Comparison of ENCODE assay signal across 9 cellular contexts in the genomic region with DNA sequence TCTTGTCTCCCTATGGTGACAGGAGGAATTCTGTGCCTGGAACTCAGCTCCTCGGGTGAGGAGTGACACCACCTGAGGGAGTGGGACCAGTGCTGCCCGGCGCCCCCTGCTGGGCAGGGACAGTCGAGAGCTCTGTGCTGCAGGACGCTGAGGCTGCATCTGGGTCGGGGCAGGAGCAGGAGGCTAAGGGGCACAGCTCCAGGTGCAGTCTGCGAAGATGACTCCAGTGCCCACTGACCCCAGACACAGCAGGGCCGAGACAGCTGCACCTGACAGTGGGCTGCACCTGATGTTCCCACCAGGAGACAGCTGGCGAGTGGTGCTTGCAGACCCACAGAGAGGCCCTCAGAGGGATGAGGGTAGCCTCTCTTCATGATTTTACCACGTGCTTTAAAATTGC.
DNase-seq lines count a peak whose midpoint lies in the region; ATAC-seq, FAIRE-seq and TF ChIP-seq lines count a peak whose summit lies in the region.
"Had no signal": no experiment of that assay in that cellular context is flagged by ENCODE, and none has a peak within 500 bp of the region (broad histone marks: within the 10 kb centered on the region; RNA-seq: fewer than 3 reads in every experiment).

No MANE protein-coding gene starts in this region.

- H3K4me1 ChIP-seq in SK-N-SH (ENCODE audit: control insufficient read depth in 1 of 2, insufficient read depth in 2 of 2, low read depth in 1 of 2, low read length in 1 of 2): no peaks in the 10 kb centered on the region
- no peaks in the 10 kb centered on the region for H3K4me1 ChIP-seq in ascending aorta
- H3K4me1 ChIP-seq in HepG2 (ENCODE audit: insufficient read depth, low read length): no peaks in the 10 kb centered on the region

- no peaks in the 10 kb centered on the region for H3K9me2 ChIP-seq in SK-N-SH

- no peak overlapping the region for H3K27ac ChIP-seq in SK-N-SH (ENCODE audit: low read depth in 2 of 2, low read length in 1 of 2)
- no peak overlapping the region for H3K27ac ChIP-seq in ascending aorta
- H3K27ac ChIP-seq in HepG2 (ENCODE audit: extremely low read length, insufficient read depth, low read length): no peak overlapping the region

- FAIRE-seq in HepG2 (lab: Jason Lieb, UNC): no peak
- FAIRE-seq: G401.6 had no signal

- BruUV-seq in HepG2 (replicated peaks; lab: Mats Ljungman, UMichigan): no TSS peak

- H4K20me1 ChIP-seq in SK-N-SH (ENCODE audit: insufficient read depth) (no peaks in the 10 kb centered on the region), HepG2 (ENCODE audit: insufficient read depth, low read length) (no peaks in the 10 kb centered on the region)

- no peak overlapping the region for H3K27ac Mint-ChIP-seq in stimulated activated effector memory CD8-positive, alpha-beta T cell treated with anti-CD3 and anti-CD28 coated beads, Interleukin-12 subunit alpha, Interleukin-12 subunit beta, amount 100 ng/mL, for 72 hours

- TF ChIP-seq EP300 in SK-N-SH (IDR thresholded peaks at IDR 0.05; ENCODE audit: borderline replicate concordance in 1 of 2, low read depth in 1 of 2, low read length in 1 of 2) (no peak), HepG2 (IDR thresholded peaks at IDR 0.05; ENCODE audit: low read depth in 2 of 2, low read length in 2 of 2) (no peak), HepG2 (CRISPR knock-in tag; IDR thresholded peaks at IDR 0.05; ENCODE audit: borderline replicate concordance) (no peak)

- H3K4me1 Mint-ChIP-seq in stimulated activated effector memory CD8-positive, alpha-beta T cell treated with anti-CD3 and anti-CD28 coated beads, Interleukin-12 subunit alpha, Interleukin-12 subunit beta, amount 100 ng/mL, for 72 hours: no peaks in the 10 kb centered on the region

- intact Hi-C loops in ascending aorta (cut with DNase I) (loop anchor here (1.0 kb wide), 1 partner anchor 202 kb away; no protein-coding TSS in a partner anchor), HepG2 (cut with micrococcal nuclease; ENCODE audit: unreplicated experiment) (no loop called here)

- ATAC-seq in SK-N-SH treated with all-trans-retinoic acid at 6 μM for 48 hours (no peak), HepG2 (peak; percentile 97), HG03175 (IDR thresholded peaks at IDR 0.05; ENCODE audit: unreplicated experiment) (no peak), GM18511 (IDR thresholded peaks at IDR 0.05; ENCODE audit: unreplicated experiment) (no peak)
- peak; percentile 68 for ATAC-seq in stimulated activated effector memory CD8-positive, alpha-beta T cell treated with anti-CD3 and anti-CD28 coated beads, Interleukin-12 subunit alpha, Interleukin-12 subunit beta, amount 100 ng/mL, for 72 hours

- H3K36me3 ChIP-seq in SK-N-SH (replicated peaks in 1 of 2; ENCODE audit: control insufficient read depth in 1 of 2, insufficient read depth in 2 of 2, low read length in 1 of 2) (no peaks in the 10 kb centered on the region), ascending aorta (peaks cover 40 to 67% of the 10 kb centered on the region in 2 donors), HepG2 (replicated peaks in 1 of 2; ENCODE audit: control insufficient read depth in 1 of 2, insufficient read depth in 2 of 2, low read length in 2 of 2) (no peaks in the 10 kb centered on the region)

- in situ Hi-C loops in SK-MEL-5 (cut with HindIII; ENCODE audit: low pct_unique_long_range_greater_than_20kb, low sequenced_read_pairs) (no loop called here), HepG2 (cut with HindIII; ENCODE audit: extremely low pct_ligation_motif_present, low pct_unique_long_range_greater_than_20kb) (loop anchor here (10.0 kb wide), 1 partner anchor 195 kb away; no protein-coding TSS in a partner anchor)

- H3K79me2 ChIP-seq in SK-N-SH (ENCODE audit: insufficient read depth) (no peaks in the 10 kb centered on the region), HepG2 (ENCODE audit: insufficient read depth, low read length) (no peaks in the 10 kb centered on the region)

- H3F3A ChIP-seq in SK-N-SH (replicated peaks; ENCODE audit: insufficient read depth): no peaks in the 10 kb centered on the region

- peak; percentile 50 for TF ChIP-seq CTCF in SK-N-SH (IDR thresholded peaks at IDR 0.05)
- TF ChIP-seq CTCF in ascending aorta (IDR thresholded peaks at IDR 0.05): peak; percentile 26 to 68 (median 55)
- peak; percentile 86 for TF ChIP-seq CTCF in HepG2 (CRISPR knock-in tag; IDR thresholded peaks at IDR 0.05)

- no peak overlapping the region; a peak in 1 of 4 replicates for H3K4me3 ChIP-seq in SK-N-SH (ENCODE audit: low read depth in 2 of 2, low read length in 1 of 2)
- no peak overlapping the region for H3K4me3 ChIP-seq in ascending aorta
- H3K4me3 ChIP-seq in HepG2 (replicated peaks in 1 of 3; ENCODE audit: insufficient read depth in 1 of 3, low read depth in 2 of 3, low read length in 3 of 3): no peak overlapping the region

- no peak overlapping the region for H2AFZ ChIP-seq in SK-N-SH (ENCODE audit: low read depth)
- no peak overlapping the region for H2AFZ ChIP-seq in HepG2 (ENCODE audit: low read length)

- TF ChIP-seq POLR2A in HepG2 (IDR thresholded peaks at IDR 0.05; ENCODE audit: insufficient read depth in 1 of 2, low read depth in 2 of 2, low read length in 2 of 2): no peak

- WGBS in SK-N-SH (ENCODE audit: low lambda C conversion rate): 16% methylated on average over 7 of the region's 10 CpGs
- WGBS in HepG2 (ENCODE audit: low lambda C conversion rate): 19% methylated on average over 3 of the region's 10 CpGs

- no peaks in the 10 kb centered on the region for H3K27me3 ChIP-seq in SK-N-SH (ENCODE audit: insufficient read depth)
- H3K27me3 ChIP-seq in ascending aorta: no peaks in the 10 kb centered on the region
- H3K27me3 ChIP-seq in HepG2 (ENCODE audit: control insufficient read depth in 1 of 2, insufficient read depth in 2 of 2, low read length in 2 of 2): no peaks in the 10 kb centered on the region

- TF ChIP-seq RAD21 in SK-N-SH (IDR thresholded peaks at IDR 0.05; ENCODE audit: low read length) (peak; percentile 33), HepG2 (CRISPR knock-in tag; IDR thresholded peaks at IDR 0.05) (peak; percentile 60)

- H3K9ac ChIP-seq in SK-N-SH (no peak overlapping the region), HepG2 (ENCODE audit: insufficient read depth, low read depth, low read length) (no peak overlapping the region)

- CTCF ChIA-PET in SK-N-SH (lab: Yijun Ruan, JAX): interaction anchor here (0.7 to 1.8 kb wide), 31 partner anchors 10 to 394 kb away, joined by 3 to 25 read pairs (median 4); no protein-coding TSS in a partner anchor
- CTCF ChIA-PET in HepG2 (lab: Yijun Ruan, JAX; ENCODE audit: low intra/inter-chr PET ratio, low total read pairs): interaction anchor here (1.3 kb wide), 1 partner anchor 202 kb away, joined by 4 read pairs; no protein-coding TSS in a partner anchor

- H3K4me2 ChIP-seq in SK-N-SH (no peak overlapping the region), HepG2 (ENCODE audit: low read depth, low read length) (no peak overlapping the region)

- POLR2A ChIA-PET in SK-N-SH (lab: Yijun Ruan, JAX) (no interaction called here), HepG2 (lab: Yijun Ruan, JAX) (no interaction called here)

- no peaks in the 10 kb centered on the region for H3K9me3 Mint-ChIP-seq in stimulated activated effector memory CD8-positive, alpha-beta T cell treated with anti-CD3 and anti-CD28 coated beads, Interleukin-12 subunit alpha, Interleukin-12 subunit beta, amount 100 ng/mL, for 72 hours

- H3K9me3 ChIP-seq in SK-N-SH (no peaks in the 10 kb centered on the region), ascending aorta (no peaks in the 10 kb centered on the region), HepG2 (ENCODE audit: low read length) (no peaks in the 10 kb centered on the region)

- no peak overlapping the region for H3K4me3 Mint-ChIP-seq in stimulated activated effector memory CD8-positive, alpha-beta T cell treated with anti-CD3 and anti-CD28 coated beads, Interleukin-12 subunit alpha, Interleukin-12 subunit beta, amount 100 ng/mL, for 72 hours

- H3K36me3 Mint-ChIP-seq in stimulated activated effector memory CD8-positive, alpha-beta T cell treated with anti-CD3 and anti-CD28 coated beads, Interleukin-12 subunit alpha, Interleukin-12 subunit beta, amount 100 ng/mL, for 72 hours: peaks cover 13% of the 10 kb centered on the region

- DNase-seq in SK-N-SH (peak; percentile 72), SK-MEL-5 (ENCODE audit: low read depth, low spot score) (peak; percentile 63), ascending aorta (ENCODE audit: low spot score in 2 of 2) (peak in 1 of 2 donors; percentile 63), HepG2 (ENCODE audit: low spot score) (peak; percentile 18)
- DNase-seq in stimulated activated effector memory CD8-positive, alpha-beta T cell treated with anti-CD3 and anti-CD28 coated beads, Interleukin-12 subunit alpha, Interleukin-12 subunit beta, amount 100 ng/mL, for 72 hours (ENCODE audit: low spot score in 2 of 2): peak; percentile 24 to 62

TF ChIP-seq in SK-N-SH, 30 proteins besides CTCF, POLR2A, EP300 and RAD21 (continues in another document):
- TF ChIP-seq MEF2A (IDR thresholded peaks at IDR 0.05; ENCODE audit: borderline replicate concordance, low read depth): no peak
- TF ChIP-seq, protein P1, sequence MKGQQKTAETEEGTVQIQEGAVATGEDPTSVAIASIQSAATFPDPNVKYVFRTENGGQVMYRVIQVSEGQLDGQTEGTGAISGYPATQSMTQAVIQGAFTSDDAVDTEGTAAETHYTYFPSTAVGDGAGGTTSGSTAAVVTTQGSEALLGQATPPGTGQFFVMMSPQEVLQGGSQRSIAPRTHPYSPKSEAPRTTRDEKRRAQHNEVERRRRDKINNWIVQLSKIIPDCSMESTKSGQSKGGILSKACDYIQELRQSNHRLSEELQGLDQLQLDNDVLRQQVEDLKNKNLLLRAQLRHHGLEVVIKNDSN (IDR thresholded peaks at IDR 0.05; ENCODE audit: borderline replicate concordance, low read depth): no peak

TF ChIP-seq in SK-N-SH treated with all-trans-retinoic acid at 6 μM for 48 hours, 23 proteins besides CTCF, POLR2A, EP300 and RAD21 (continues in another document):
- TF ChIP-seq CSDC2 (CRISPR knock-in tag; IDR thresholded peaks at IDR 0.05) (no peak), TOX (CRISPR knock-in tag; IDR thresholded peaks at IDR 0.05; ENCODE audit: borderline replicate concordance) (no peak), ZNF565 (CRISPR knock-in tag; conservative IDR thresholded peaks at IDR 0.05; ENCODE audit: low read depth) (no peak)

TF ChIP-seq in HepG2, 621 proteins besides CTCF, POLR2A, EP300 and RAD21 (continues in another document):
- TF ChIP-seq ELF4 (CRISPR knock-in tag; IDR thresholded peaks at IDR 0.05; ENCODE audit: borderline replicate concordance) (no peak), SP5 (CRISPR knock-in tag; IDR thresholded peaks at IDR 0.05; ENCODE audit: borderline replicate concordance, low read depth) (no peak), BRCA1 (CRISPR knock-in tag; IDR thresholded peaks at IDR 0.05) (no peak), SYNCRIP (IDR thresholded peaks at IDR 0.05; ENCODE audit: insufficient read depth, low read depth, low read length) (no peak), XRCC5 (optimal IDR thresholded peaks at IDR 0.05; ENCODE audit: low read length) (peak; percentile 57), STAG1 (CRISPR knock-in tag; IDR thresholded peaks at IDR 0.05) (peak; percentile 64)

Comparison
In these comparisons a context has a peak if more than half of its experiments do, and no peak if none do; other contexts are left out.
1. ATAC-seq: peak in HepG2 (single experiment) and stimulated activated effector memory CD8-positive, alpha-beta T cell treated with anti-CD3 and anti-CD28 coated beads, Interleukin-12 subunit alpha, Interleukin-12 subunit beta, amount 100 ng/mL, for 72 hours (single experiment); none in SK-N-SH treated with all-trans-retinoic acid at 6 μM for 48 hours (single experiment), HG03175 (single experiment) and GM18511 (single experiment).
2. Peak in every context shown above with its lines, with median percentiles within 50 percentile points of each other: CTCF ChIP-seq.